Comparison of ENCODE assay signal across 8 cellular contexts in the genomic region with DNA sequence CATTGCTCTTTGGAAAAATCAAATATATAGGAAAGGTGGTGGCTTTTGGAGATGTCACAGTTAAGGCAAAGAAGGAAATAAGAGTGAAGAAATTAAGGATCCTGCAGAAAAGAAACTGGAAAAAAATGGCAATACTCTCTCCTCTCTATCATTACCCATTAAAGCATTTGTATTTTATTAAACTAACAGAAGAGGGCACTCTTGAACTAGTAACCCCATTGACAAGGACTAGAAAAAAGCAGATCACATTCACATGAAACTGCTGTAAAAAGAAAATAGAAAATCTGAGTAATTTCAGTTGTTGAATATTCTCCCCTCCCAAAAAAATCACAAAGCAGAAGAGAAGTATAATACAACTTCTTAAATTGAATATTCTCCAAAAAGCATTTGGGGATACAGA.
DNase-seq lines count a peak whose midpoint lies in the region; ATAC-seq, FAIRE-seq and TF ChIP-seq lines count a peak whose summit lies in the region.

No MANE protein-coding gene starts in this region.

- TF ChIP-seq CTCF in left ventricle myocardium inferior (IDR thresholded peaks at IDR 0.05; ENCODE audit: borderline replicate concordance) = peak; percentile 26
- no peak for TF ChIP-seq CTCF in sigmoid colon (IDR thresholded peaks at IDR 0.05)

- no peak for TF ChIP-seq POLR2A in sigmoid colon (IDR thresholded peaks at IDR 0.05)

- no peak for DNase-seq in left ventricle myocardium inferior
- no peak for DNase-seq in cardiac septum (ENCODE audit: low spot score)
- DNase-seq in NCI-H82 (lab: John Stamatoyannopoulos, UW) = peak; percentile 24
- peak; percentile 1 to 5 for DNase-seq in dermis microvascular lymphatic vessel endothelial cell (ENCODE audit: low read depth in 2 of 2)
- DNase-seq in T-cell = no peak
- DNase-seq in sigmoid colon = no peak
- no peak for DNase-seq in frontal cortex (ENCODE audit: low spot score in 2 of 2)

- no peak for TF ChIP-seq EP300 in sigmoid colon (IDR thresholded peaks at IDR 0.05)

- H3K4me1 ChIP-seq in left ventricle myocardium inferior (no peaks in the 10 kb centered on the region), sigmoid colon (no peaks in the 10 kb centered on the region)

- H3K27ac ChIP-seq in left ventricle myocardium inferior (replicated peaks) = no peak overlapping the region
- no peak overlapping the region for H3K27ac ChIP-seq in sigmoid colon

- peaks cover 0 to 5% of the 10 kb centered on the region in 2 donors for H3K27me3 Mint-ChIP-seq in T-cell

- H3K9me3 ChIP-seq in left ventricle myocardium inferior (replicated peaks) (peaks cover 28% of the 10 kb centered on the region), sigmoid colon (peaks cover 0 to 15% (median 6%) of the 10 kb centered on the region in 4 donors)

- intact Hi-C loops in left ventricle myocardium inferior (cut with micrococcal nuclease) (no loop called here), cardiac septum (cut with DNase I) (no loop called here), sigmoid colon (cut with DNase I) (no loop called here)

- H3K4me3 Mint-ChIP-seq in T-cell = no peak overlapping the region

- no peaks in the 10 kb centered on the region for H3K4me1 Mint-ChIP-seq in T-cell

- FAIRE-seq in frontal cortex (lab: Jason Lieb, UNC) = no peak

- H3K27me3 ChIP-seq in left ventricle myocardium inferior (ENCODE audit: low read depth) = no peaks in the 10 kb centered on the region
- no peaks in the 10 kb centered on the region for H3K27me3 ChIP-seq in sigmoid colon

- H3K27ac Mint-ChIP-seq in T-cell = no peak overlapping the region

- peaks cover 0 to 33% (median 20%) of the 10 kb centered on the region in 3 donors for H3K9me3 Mint-ChIP-seq in T-cell

- no peaks in the 10 kb centered on the region for H3K36me3 Mint-ChIP-seq in T-cell

- no peak overlapping the region for H3K4me3 ChIP-seq in left ventricle myocardium inferior
- no peak overlapping the region for H3K4me3 ChIP-seq in sigmoid colon

- no peaks in the 10 kb centered on the region for H3K36me3 ChIP-seq in left ventricle myocardium inferior
- no peaks in the 10 kb centered on the region for H3K36me3 ChIP-seq in sigmoid colon

- ATAC-seq in T-cell (replicated peaks in 1 of 4) = no peak
- no peak for ATAC-seq in HG03135 (IDR thresholded peaks at IDR 0.05; ENCODE audit: unreplicated experiment)

- POLR2A ChIA-PET in T-cell (lab: Charles Lee) = no interaction called here

- CTCF ChIA-PET in T-cell (lab: Charles Lee) = no interaction called here

Comparison
In these comparisons a context has a peak if more than half of its experiments do, and no peak if none do; other contexts are left out.
1. DNase-seq: peak in NCI-H82 (single experiment) and dermis microvascular lymphatic vessel endothelial cell (2 of 2); none in left ventricle myocardium inferior (single experiment), cardiac septum (single experiment), T-cell (0 of 34), sigmoid colon (single experiment) and frontal cortex (0 of 2).